Comparison of ENCODE assay signal across 12 cellular contexts in genomic region chr12:58309806-58310205, GRCh38.
DNase-seq lines count a peak whose midpoint lies in the region; TF ChIP-seq lines count a peak whose summit lies in the region.
"Had no signal": no experiment of that assay in that cellular context is flagged by ENCODE, and none has a peak within 500 bp of the region (broad histone marks: within the 10 kb centered on the region; RNA-seq: fewer than 3 reads in every experiment).

No MANE protein-coding gene starts in this region.

- no peak overlapping the region for H2AFZ ChIP-seq in neural progenitor cell (replicated peaks)

- H3K27me3 Mint-ChIP-seq in neural progenitor cell (ENCODE audit: insufficient read depth, low read depth), result peaks cover 4% of the 10 kb centered on the region
- H3K27me3 Mint-ChIP-seq in CD14-positive monocyte (ENCODE audit: low read depth in 3 of 3), result no peaks in the 10 kb centered on the region

- H3K9me3 Mint-ChIP-seq in neural progenitor cell, result peaks cover 11% of the 10 kb centered on the region
- H3K9me3 Mint-ChIP-seq in CD14-positive monocyte, result peaks cover 0 to 10% (median 2%) of the 10 kb centered on the region in 7 donors

- no peak overlapping the region for H3K4me2 ChIP-seq in neural progenitor cell

- peaks cover 2% of the 10 kb centered on the region for H3K4me1 Mint-ChIP-seq in neural progenitor cell
- H3K4me1 Mint-ChIP-seq in CD14-positive monocyte, result no peaks in the 10 kb centered on the region

- H3K4me1 ChIP-seq in esophagus squamous epithelium (peaks cover 6 to 23% (median 12%) of the 10 kb centered on the region in 3 donors), thyroid gland (peaks cover 0 to 11% of the 10 kb centered on the region in 2 donors), neural progenitor cell (no peaks in the 10 kb centered on the region)

- H3K79me2 ChIP-seq in neural progenitor cell (ENCODE audit: low read depth), result no peaks in the 10 kb centered on the region

- no peak overlapping the region for H3K27ac Mint-ChIP-seq in neural progenitor cell
- H3K27ac Mint-ChIP-seq in CD14-positive monocyte, result no peak overlapping the region

- H3K27ac ChIP-seq in esophagus squamous epithelium (peak overlapping the region in 3 of 4 donors; percentile 5 to 62 (median 60)), thyroid gland (no peak overlapping the region), neural progenitor cell (no peak overlapping the region)
- H3K27ac ChIP-seq: HL-60 had no signal

- no peak for TF ChIP-seq POLR2A in esophagus squamous epithelium (IDR thresholded peaks at IDR 0.05)
- TF ChIP-seq POLR2A in thyroid gland (IDR thresholded peaks at IDR 0.05), result no peak

- intact Hi-C loops in esophagus squamous epithelium (cut with DNase I) (no loop called here), thyroid gland (cut with DNase I) (no loop called here), CD14-positive monocyte (cut with micrococcal nuclease) (no loop called here)

- no peaks in the 10 kb centered on the region for H3F3A ChIP-seq in neural progenitor cell (ENCODE audit: low read depth)

- no peaks in the 10 kb centered on the region for H3K27me3 ChIP-seq in esophagus squamous epithelium
- H3K27me3 ChIP-seq in thyroid gland, result no peaks in the 10 kb centered on the region
- no peaks in the 10 kb centered on the region for H3K27me3 ChIP-seq in neural progenitor cell

- H3K36me3 Mint-ChIP-seq in neural progenitor cell, result peaks cover 3% of the 10 kb centered on the region
- no peaks in the 10 kb centered on the region for H3K36me3 Mint-ChIP-seq in CD14-positive monocyte

- no peaks in the 10 kb centered on the region for H3K36me3 ChIP-seq in esophagus squamous epithelium
- H3K36me3 ChIP-seq in thyroid gland, result no peaks in the 10 kb centered on the region
- H3K36me3 ChIP-seq in neural progenitor cell, result no peaks in the 10 kb centered on the region

- H3K4me3 Mint-ChIP-seq in neural progenitor cell (no peak overlapping the region), CD14-positive monocyte (no peak overlapping the region)

- H4K20me1 ChIP-seq in neural progenitor cell (ENCODE audit: low read depth), result no peaks in the 10 kb centered on the region

- TF ChIP-seq CTCF in esophagus squamous epithelium (IDR thresholded peaks at IDR 0.05), result no peak
- TF ChIP-seq CTCF in thyroid gland (IDR thresholded peaks at IDR 0.05), result no peak
- no peak for TF ChIP-seq CTCF in neural progenitor cell (IDR thresholded peaks at IDR 0.05)
- no peak for TF ChIP-seq CTCF in CD14-positive monocyte (IDR thresholded peaks at IDR 0.05)

- no peak overlapping the region for H3K9ac ChIP-seq in neural progenitor cell

- 43 to 48% methylated on average over 4 of the region's 4 CpGs for WGBS in esophagus squamous epithelium, 2 donors
- WGBS in thyroid gland, 2 donors, result 53 to 60% methylated on average over 4 of the region's 4 CpGs

- peak; percentile 20 for DNase-seq in NCI-H510A treated with DMSO at 0.1 percent for 48 hours (lab: John Stamatoyannopoulos, UW)
- DNase-seq in NCI-H510A (lab: John Stamatoyannopoulos, UW), result no peak
- DNase-seq in NCI-H187 treated with DMSO at 0.1 percent for 48 hours (lab: John Stamatoyannopoulos, UW), result peak; percentile 64
- DNase-seq in esophagus squamous epithelium (lab: John Stamatoyannopoulos, UW), result no peak
- peak; percentile 29 to 36 for DNase-seq in thyroid gland
- DNase-seq in neural progenitor cell (ENCODE audit: low spot score), result no peak
- no peak for DNase-seq in superior temporal gyrus (ENCODE audit: extremely low spot score)
- DNase-seq in CD14-positive monocyte (ENCODE audit: low spot score), result no peak
- DNase-seq: Caco-2, cortex of kidney, mesendoderm had no signal

- H3K4me3 ChIP-seq in esophagus squamous epithelium (no peak overlapping the region), thyroid gland (replicated peaks in 1 of 3) (no peak overlapping the region), neural progenitor cell (no peak overlapping the region)

- H3K9me3 ChIP-seq in esophagus squamous epithelium (peaks cover 0 to 11% (median 0%) of the 10 kb centered on the region in 3 donors), thyroid gland (no peaks in the 10 kb centered on the region), neural progenitor cell (ENCODE audit: low read depth) (no peaks in the 10 kb centered on the region)
- H3K9me3 ChIP-seq: Caco-2 had no signal

Comparison
In these comparisons a context has a peak if more than half of its experiments do, and no peak if none do; other contexts are left out.
1. DNase-seq: peak in NCI-H510A treated with DMSO at 0.1 percent for 48 hours (single experiment), NCI-H187 treated with DMSO at 0.1 percent for 48 hours (single experiment) and thyroid gland (2 of 2); none in NCI-H510A (single experiment), esophagus squamous epithelium (single experiment), neural progenitor cell (single experiment), superior temporal gyrus (single experiment) and CD14-positive monocyte (single experiment).
2. H3K27ac ChIP-seq: peak in esophagus squamous epithelium (3 of 4); none in thyroid gland (0 of 3) and neural progenitor cell (single experiment).